In genomic region chr6:136403166-136403980, GRCh38 we compare ENCODE assay signal across 8 cellular contexts.
DNase-seq lines count a peak whose midpoint lies in the region; ATAC-seq and TF ChIP-seq lines count a peak whose summit lies in the region.
"Had no signal": no experiment of that assay in that cellular context is flagged by ENCODE, and none has a peak within 500 bp of the region (broad histone marks: within the 10 kb centered on the region; RNA-seq: fewer than 3 reads in every experiment).

No MANE protein-coding gene starts in this region.

- H3K27ac ChIP-seq in SK-N-SH (ENCODE audit: low read depth in 2 of 2, low read length in 1 of 2) (peak overlapping the region in 1 of 2 experiments; percentile 88; a peak in 3 of 4 replicates), foreskin keratinocyte (peak overlapping the region; percentile 99), testis (peak overlapping the region in 1 of 2 donors; percentile 5), ascending aorta (no peak overlapping the region)

- no peaks in the 10 kb centered on the region for H3K9me2 ChIP-seq in SK-N-SH

- H4K20me1 ChIP-seq in SK-N-SH (ENCODE audit: insufficient read depth): no peaks in the 10 kb centered on the region

- ATAC-seq in foreskin keratinocyte (peak; percentile 92), HG03442 (IDR thresholded peaks at IDR 0.05; ENCODE audit: unreplicated experiment) (no peak)

- no peak for TF ChIP-seq CTCF in SK-N-SH (IDR thresholded peaks at IDR 0.05)
- no peak for TF ChIP-seq CTCF in foreskin keratinocyte (conservative IDR thresholded peaks at IDR 0.05)
- no peak for TF ChIP-seq CTCF in testis (IDR thresholded peaks at IDR 0.05)
- TF ChIP-seq CTCF in ascending aorta (IDR thresholded peaks at IDR 0.05): no peak

- intact Hi-C loops in testis (cut with DNase I; ENCODE audit: low total_unique reads) (no loop called here), ascending aorta (cut with DNase I) (no loop called here)

- no peak overlapping the region; the same call in 1 of the 2 replicates for H2AFZ ChIP-seq in SK-N-SH (ENCODE audit: low read depth)

- POLR2A ChIA-PET in SK-N-SH (lab: Yijun Ruan, JAX): no interaction called here

- H3F3A ChIP-seq in SK-N-SH (replicated peaks; ENCODE audit: insufficient read depth): peaks cover 18% of the 10 kb centered on the region

- no peaks in the 10 kb centered on the region for H3K79me2 ChIP-seq in SK-N-SH (ENCODE audit: insufficient read depth)

- H3K4me3 ChIP-seq in SK-N-SH (ENCODE audit: low read depth in 2 of 2, low read length in 1 of 2) (no peak overlapping the region), testis (no peak overlapping the region), ascending aorta (no peak overlapping the region)

- CTCF ChIA-PET in SK-N-SH (lab: Yijun Ruan, JAX): interaction anchor here (1.0 to 1.4 kb wide), 2 partner anchors 21 to 116 kb away, joined by 3 to 4 read pairs; no protein-coding TSS in a partner anchor

- DNase-seq in HPDE6-E6E7 (ENCODE audit: extremely low spot score) (peak; percentile 82), SK-N-SH (no peak), foreskin keratinocyte (peak; percentile 98 to 99), testis (peak; percentile 22), ascending aorta (ENCODE audit: low spot score in 2 of 2) (no peak)
- no peak for DNase-seq in stimulated activated CD4-positive, alpha-beta T cell treated with anti-CD3 and anti-CD28 coated beads, Interleukin-4, amount 100 ng/mL, for 4 hours
- DNase-seq: cerebellar nuclear complex had no signal

- TF ChIP-seq EP300 in SK-N-SH (IDR thresholded peaks at IDR 0.05; ENCODE audit: borderline replicate concordance in 1 of 2, low read depth in 1 of 2, low read length in 1 of 2): no peak; a peak in 1 of 4 replicates

- peak overlapping the region; percentile 35; the same call in 1 of the 2 replicates for H3K4me2 ChIP-seq in SK-N-SH

- H3K9me3 ChIP-seq in SK-N-SH: no peaks in the 10 kb centered on the region
- H3K9me3 ChIP-seq in testis: no peaks in the 10 kb centered on the region
- H3K9me3 ChIP-seq in ascending aorta: no peaks in the 10 kb centered on the region

- 18% methylated on average over 6 of the region's 6 CpGs for WGBS in SK-N-SH (ENCODE audit: low lambda C conversion rate)
- WGBS in testis, 2 donors: 69 to 87% methylated on average over 6 of the region's 6 CpGs

- H3K36me3 ChIP-seq in SK-N-SH (replicated peaks in 1 of 2; ENCODE audit: control insufficient read depth in 1 of 2, insufficient read depth in 2 of 2, low read length in 1 of 2) (no peaks in the 10 kb centered on the region), testis (ENCODE audit: low read depth, missing control alignments) (no peaks in the 10 kb centered on the region), ascending aorta (no peaks in the 10 kb centered on the region)

- H3K4me1 ChIP-seq in SK-N-SH (ENCODE audit: control insufficient read depth in 1 of 2, insufficient read depth in 2 of 2, low read depth in 1 of 2, low read length in 1 of 2): peaks cover 2 to 9% of the 10 kb centered on the region in 2 experiments; a peak in 2 of 4 replicates
- H3K4me1 ChIP-seq in foreskin keratinocyte: peaks cover 22% of the 10 kb centered on the region
- no peaks in the 10 kb centered on the region for H3K4me1 ChIP-seq in testis
- no peaks in the 10 kb centered on the region for H3K4me1 ChIP-seq in ascending aorta

- H3K27me3 ChIP-seq in SK-N-SH (ENCODE audit: insufficient read depth) (no peaks in the 10 kb centered on the region), foreskin keratinocyte (no peaks in the 10 kb centered on the region), testis (no peaks in the 10 kb centered on the region), ascending aorta (no peaks in the 10 kb centered on the region)

- no peak for TF ChIP-seq POLR2A in testis (IDR thresholded peaks at IDR 0.05)

- TF ChIP-seq RAD21 in SK-N-SH (IDR thresholded peaks at IDR 0.05; ENCODE audit: low read length): no peak

- peak overlapping the region; percentile 55; the same call in 1 of the 2 replicates for H3K9ac ChIP-seq in SK-N-SH

TF ChIP-seq in SK-N-SH, 30 proteins besides CTCF, POLR2A, EP300 and RAD21:
- TF ChIP-seq TCF12 (IDR thresholded peaks at IDR 0.05) (peak; percentile 70), GATA2 (CRISPR knock-in tag; IDR thresholded peaks at IDR 0.05) (no peak), POLR2AphosphoS5 (IDR thresholded peaks at IDR 0.05; ENCODE audit: low read depth, low read length) (no peak), FOSL2 (IDR thresholded peaks at IDR 0.05; ENCODE audit: borderline replicate concordance, low read depth) (peak; percentile 86), JUND (IDR thresholded peaks at IDR 0.05) (peak; percentile 64), MXI1 (IDR thresholded peaks at IDR 0.05; ENCODE audit: low read depth, low read length) (no peak), NRF1 (IDR thresholded peaks at IDR 0.05; ENCODE audit: low read depth, low read length) (no peak), YY1 (IDR thresholded peaks at IDR 0.05; ENCODE audit: low read depth) (peak; percentile 59; the same call in 1 of the 2 replicates)
- TF ChIP-seq, protein P1, sequence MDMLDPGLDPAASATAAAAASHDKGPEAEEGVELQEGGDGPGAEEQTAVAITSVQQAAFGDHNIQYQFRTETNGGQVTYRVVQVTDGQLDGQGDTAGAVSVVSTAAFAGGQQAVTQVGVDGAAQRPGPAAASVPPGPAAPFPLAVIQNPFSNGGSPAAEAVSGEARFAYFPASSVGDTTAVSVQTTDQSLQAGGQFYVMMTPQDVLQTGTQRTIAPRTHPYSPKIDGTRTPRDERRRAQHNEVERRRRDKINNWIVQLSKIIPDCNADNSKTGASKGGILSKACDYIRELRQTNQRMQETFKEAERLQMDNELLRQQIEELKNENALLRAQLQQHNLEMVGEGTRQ (IDR thresholded peaks at IDR 0.05; ENCODE audit: borderline replicate concordance, low read depth, low read length): no peak
- TF ChIP-seq, protein P2, sequence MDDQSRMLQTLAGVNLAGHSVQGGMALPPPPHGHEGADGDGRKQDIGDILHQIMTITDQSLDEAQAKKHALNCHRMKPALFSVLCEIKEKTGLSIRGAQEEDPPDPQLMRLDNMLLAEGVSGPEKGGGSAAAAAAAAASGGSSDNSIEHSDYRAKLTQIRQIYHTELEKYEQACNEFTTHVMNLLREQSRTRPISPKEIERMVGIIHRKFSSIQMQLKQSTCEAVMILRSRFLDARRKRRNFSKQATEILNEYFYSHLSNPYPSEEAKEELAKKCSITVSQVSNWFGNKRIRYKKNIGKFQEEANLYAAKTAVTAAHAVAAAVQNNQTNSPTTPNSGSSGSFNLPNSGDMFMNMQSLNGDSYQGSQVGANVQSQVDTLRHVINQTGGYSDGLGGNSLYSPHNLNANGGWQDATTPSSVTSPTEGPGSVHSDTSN (IDR thresholded peaks at IDR 0.05): peak; percentile 87

Comparison
In these comparisons a context has a peak if more than half of its experiments do, and no peak if none do; other contexts are left out.
1. DNase-seq: peak in HPDE6-E6E7 (single experiment), foreskin keratinocyte (2 of 2) and testis (single experiment); none in SK-N-SH (single experiment), stimulated activated CD4-positive, alpha-beta T cell treated with anti-CD3 and anti-CD28 coated beads, Interleukin-4, amount 100 ng/mL, for 4 hours (0 of 2) and ascending aorta (0 of 2).